ENCODE assay signal across 8 cellular contexts in genomic region chr12:41521872-41522379, GRCh38.
DNase-seq lines count a peak whose midpoint lies in the region; ATAC-seq and TF ChIP-seq lines count a peak whose summit lies in the region.

No MANE protein-coding gene starts in this region.

- H3K4me1 Mint-ChIP-seq in natural killer cell treated with Interleukin-12 subunit alpha and Interleukin-12 subunit beta and Interleukin-15 and Interleukin-18, amount 100 ng/mL, for 72 hours (ENCODE audit: low read depth in 2 of 2): no peaks in the 10 kb centered on the region
- peaks cover 2% of the 10 kb centered on the region for H3K4me1 Mint-ChIP-seq in activated CD4-positive, alpha-beta T cell treated with anti-CD3 and anti-CD28 coated beads, Interleukin-2, amount 10 ng/mL, durations not matched to agents 24 days and 14 days

- no peaks in the 10 kb centered on the region for H3K27me3 Mint-ChIP-seq in natural killer cell treated with Interleukin-12 subunit alpha and Interleukin-12 subunit beta and Interleukin-15 and Interleukin-18, amount 100 ng/mL, for 72 hours
- H3K27me3 Mint-ChIP-seq in activated CD4-positive, alpha-beta T cell treated with anti-CD3 and anti-CD28 coated beads, Interleukin-2, amount 10 ng/mL, durations not matched to agents 24 days and 14 days: no peaks in the 10 kb centered on the region

- peaks cover 2% of the 10 kb centered on the region for H3K9me3 Mint-ChIP-seq in natural killer cell treated with Interleukin-12 subunit alpha and Interleukin-12 subunit beta and Interleukin-15 and Interleukin-18, amount 100 ng/mL, for 72 hours
- H3K9me3 Mint-ChIP-seq in activated CD4-positive, alpha-beta T cell treated with anti-CD3 and anti-CD28 coated beads, Interleukin-2, amount 10 ng/mL, durations not matched to agents 24 days and 14 days: no peaks in the 10 kb centered on the region

- H3K4me3 ChIP-seq in cardiac fibroblast (replicated peaks in 1 of 2; ENCODE audit: low read depth in 2 of 2, low read length in 2 of 2): peak overlapping the region; percentile 14 to 24

- DNase-seq in GM04503 (ENCODE audit: low read depth) (peak; percentile 82), NAMALWA (ENCODE audit: low spot score) (peak; percentile 38), cardiac fibroblast (ENCODE audit: low read depth in 2 of 2) (peak; percentile 87 to 91), AML-193 (lab: John Stamatoyannopoulos, UW) (no peak), left lobe of liver (ENCODE audit: low spot score) (no peak)
- no peak for DNase-seq in natural killer cell treated with Interleukin-12 subunit alpha and Interleukin-12 subunit beta and Interleukin-15 and Interleukin-18, amount 100 ng/mL, for 72 hours (ENCODE audit: low spot score)
- no peak for DNase-seq in activated CD4-positive, alpha-beta T cell treated with anti-CD3 and anti-CD28 coated beads, Interleukin-2, amount 10 ng/mL, durations not matched to agents 24 days and 14 days

- no peak for TF ChIP-seq CTCF in cardiac fibroblast (IDR thresholded peaks at IDR 0.05; ENCODE audit: low read depth, low read length)

- H3K4me3 Mint-ChIP-seq in natural killer cell treated with Interleukin-12 subunit alpha and Interleukin-12 subunit beta and Interleukin-15 and Interleukin-18, amount 100 ng/mL, for 72 hours: peak overlapping the region; percentile 27
- no peak overlapping the region for H3K4me3 Mint-ChIP-seq in activated CD4-positive, alpha-beta T cell treated with anti-CD3 and anti-CD28 coated beads, Interleukin-2, amount 10 ng/mL, durations not matched to agents 24 days and 14 days

- no peaks in the 10 kb centered on the region for H3K36me3 Mint-ChIP-seq in natural killer cell treated with Interleukin-12 subunit alpha and Interleukin-12 subunit beta and Interleukin-15 and Interleukin-18, amount 100 ng/mL, for 72 hours
- no peaks in the 10 kb centered on the region for H3K36me3 Mint-ChIP-seq in activated CD4-positive, alpha-beta T cell treated with anti-CD3 and anti-CD28 coated beads, Interleukin-2, amount 10 ng/mL, durations not matched to agents 24 days and 14 days (ENCODE audit: low read depth)

- intact Hi-C loops in activated CD4-positive, alpha-beta T cell treated with anti-CD3 and anti-CD28 coated beads, Interleukin-2, amount 10 ng/mL, durations not matched to agents 24 days and 14 days (cut with micrococcal nuclease): no loop called here

- H3K27ac Mint-ChIP-seq in natural killer cell treated with Interleukin-12 subunit alpha and Interleukin-12 subunit beta and Interleukin-15 and Interleukin-18, amount 100 ng/mL, for 72 hours: no peak overlapping the region
- no peak overlapping the region for H3K27ac Mint-ChIP-seq in activated CD4-positive, alpha-beta T cell treated with anti-CD3 and anti-CD28 coated beads, Interleukin-2, amount 10 ng/mL, durations not matched to agents 24 days and 14 days

- ATAC-seq in GM21825 (IDR thresholded peaks at IDR 0.05; ENCODE audit: unreplicated experiment) (peak; percentile 74), left lobe of liver (no peak)
- no peak for ATAC-seq in natural killer cell treated with Interleukin-12 subunit alpha and Interleukin-12 subunit beta and Interleukin-15 and Interleukin-18, amount 100 ng/mL, for 72 hours

Comparison
In these comparisons a context has a peak if more than half of its experiments do, and no peak if none do; other contexts are left out.
1. DNase-seq: peak in GM04503 (single experiment), NAMALWA (single experiment) and cardiac fibroblast (2 of 2); none in natural killer cell treated with Interleukin-12 subunit alpha and Interleukin-12 subunit beta and Interleukin-15 and Interleukin-18, amount 100 ng/mL, for 72 hours (single experiment), AML-193 (0 of 2), left lobe of liver (single experiment) and activated CD4-positive, alpha-beta T cell treated with anti-CD3 and anti-CD28 coated beads, Interleukin-2, amount 10 ng/mL, durations not matched to agents 24 days and 14 days (single experiment).